Comparison of ENCODE assay signal across 24 cellular contexts in the genomic region with DNA sequence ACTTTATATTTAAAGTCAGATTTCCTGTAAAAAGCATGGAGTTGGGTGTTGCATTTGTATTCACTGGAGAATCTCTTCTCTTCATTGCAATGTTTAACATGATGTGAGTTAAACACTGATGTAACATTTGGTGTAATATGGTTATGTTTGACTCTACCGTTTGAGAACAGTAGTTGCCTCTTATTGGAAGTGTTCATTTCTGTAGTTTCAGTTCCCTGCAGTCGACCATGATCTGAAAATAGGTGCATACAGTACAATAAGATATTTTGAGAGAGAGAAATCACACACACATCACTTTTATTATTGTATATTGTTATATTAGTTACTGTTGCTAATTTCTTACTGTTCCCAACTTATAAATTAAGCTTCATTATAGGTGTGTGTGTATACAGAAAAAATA.
DNase-seq lines count a peak whose midpoint lies in the region; ATAC-seq and TF ChIP-seq lines count a peak whose summit lies in the region.
"Had no signal": no experiment of that assay in that cellular context is flagged by ENCODE, and none has a peak within 500 bp of the region (broad histone marks: within the 10 kb centered on the region; RNA-seq: fewer than 3 reads in every experiment).

No MANE protein-coding gene starts in this region.

- no peak overlapping the region for H3K4me3 ChIP-seq in vagina
- H3K4me3 ChIP-seq: GM23338 had no signal

- no peak overlapping the region for H3K27ac ChIP-seq in vagina
- H3K27ac ChIP-seq: RWPE1 had no signal

- DNase-seq in pons (ENCODE audit: low spot score) (no peak), H4 (ENCODE audit: low spot score) (no peak), vagina (ENCODE audit: extremely low spot score in 2 of 2) (no peak), DMS79 (lab: John Stamatoyannopoulos, UW) (no peak)
- DNase-seq: 8988T; ACHN; BE2C; CD8-positive, alpha-beta memory T cell; DND-41; HCEC 1CT; IMR-90; KG1; MM.1S; NCI-H2029; NCI-H446 treated with DMSO at 0.1 percent for 48 hours; NCI-H526 treated with DMSO at 0.1 percent for 48 hours; SHP77 treated with DMSO at 0.1 percent for 48 hours had no signal

- no peaks in the 10 kb centered on the region for H3K4me1 ChIP-seq in vagina
- H3K4me1 ChIP-seq: BE2C had no signal

- ATAC-seq in GM18499 (IDR thresholded peaks at IDR 0.05; ENCODE audit: insufficient read depth, unreplicated experiment) = peak; percentile 70
- peak; percentile 62 for ATAC-seq in GM18867 (IDR thresholded peaks at IDR 0.05; ENCODE audit: unreplicated experiment)
- peak; percentile 83 for ATAC-seq in HG02870 (IDR thresholded peaks at IDR 0.05; ENCODE audit: unreplicated experiment)
- ATAC-seq in HG03442 (IDR thresholded peaks at IDR 0.05; ENCODE audit: unreplicated experiment) = peak; percentile 54
- ATAC-seq: GM23338, Panc1 had no signal

- TF ChIP-seq CTCF in vagina (IDR thresholded peaks at IDR 0.05) = no peak

- no peak for TF ChIP-seq POLR2A in vagina (IDR thresholded peaks at IDR 0.05)

- H3K36me3 ChIP-seq in vagina = no peaks in the 10 kb centered on the region
- H3K36me3 ChIP-seq: BE2C had no signal

- intact Hi-C loops in vagina (cut with DNase I) = no loop called here

- H3K9me3 ChIP-seq in vagina = no peaks in the 10 kb centered on the region
- H3K9me3 ChIP-seq: BE2C had no signal

- no peaks in the 10 kb centered on the region for H3K27me3 ChIP-seq in vagina
